In the genomic region with DNA sequence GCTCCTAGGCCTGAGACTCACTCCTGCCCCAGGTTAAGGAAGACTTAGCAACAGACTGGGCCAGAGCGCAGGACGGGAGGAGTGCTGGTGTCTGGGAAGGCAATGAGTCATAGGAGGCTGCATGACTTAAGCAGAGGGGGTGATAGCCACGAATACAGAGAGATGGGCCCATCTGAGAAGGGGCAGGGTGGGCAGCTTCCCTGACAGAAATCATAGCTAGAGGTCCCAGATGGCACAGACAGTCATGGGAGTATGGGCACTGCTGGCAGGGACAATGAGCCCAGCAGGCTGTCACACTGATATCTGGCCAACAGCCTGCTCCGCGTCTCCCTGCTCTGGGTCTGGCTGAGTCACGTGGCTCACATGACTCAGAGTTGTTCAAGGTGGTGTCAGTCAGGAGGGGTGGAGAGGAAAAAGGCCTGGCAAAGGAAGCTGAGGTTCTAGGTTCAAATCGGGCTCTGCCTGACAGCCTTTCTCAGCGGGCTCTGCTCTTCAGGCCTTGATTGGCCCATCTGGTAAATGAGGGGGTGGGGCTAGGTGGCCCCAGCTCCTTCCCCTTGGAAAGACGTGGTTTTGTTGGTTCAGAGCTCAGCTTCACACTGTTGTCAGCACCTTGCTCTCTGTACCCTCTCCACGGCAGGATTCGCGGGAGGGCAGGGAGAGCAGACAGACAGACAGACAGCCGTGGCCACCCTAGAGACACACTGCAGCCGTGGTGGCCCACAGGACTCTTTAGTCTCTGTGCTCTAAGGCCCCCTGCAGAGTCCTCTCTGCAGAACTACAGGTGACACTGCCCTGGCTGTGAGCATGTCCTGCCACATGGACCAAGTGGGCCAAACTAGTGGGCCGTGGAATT, we compare ENCODE assay signal across 8 cellular contexts. TPM values are rescaled to one million over a fixed set of nuclear protein-coding genes. Genes with fewer than 3 reads are reported as not detected.
DNase-seq lines count a peak whose midpoint lies in the region; FAIRE-seq and TF ChIP-seq lines count a peak whose summit lies in the region.

No MANE protein-coding gene starts in this region.

- no peak for FAIRE-seq in bronchial epithelial cell (lab: Jason Lieb, UNC)

- H3K27me3 ChIP-seq in bronchial epithelial cell (ENCODE audit: control insufficient read depth, insufficient read depth, low read length): no peaks in the 10 kb centered on the region

- peak overlapping the region; percentile 68 for H3K27ac ChIP-seq in temporal lobe (ENCODE audit: low read depth, low read length)

- in situ Hi-C loops in Caki2 (cut with HindIII; ENCODE audit: low pct_unique_long_range_greater_than_20kb, low sequenced_read_pairs): no loop called here

- H3K4me3 ChIP-seq in bronchial epithelial cell (ENCODE audit: low read depth, low read length): peak overlapping the region; percentile 8

- H3K36me3 ChIP-seq in bronchial epithelial cell (ENCODE audit: control insufficient read depth, insufficient read depth, low read length): peaks cover 15% of the 10 kb centered on the region

- TF ChIP-seq CTCF in bronchial epithelial cell (IDR thresholded peaks at IDR 0.05; ENCODE audit: insufficient read depth, low read length, severe bottlenecking): no peak

- DNase-seq in Caki2 (ENCODE audit: low read depth) (peak; percentile 94), NCI-H2171 treated with DMSO at 0.1 percent for 48 hours (lab: John Stamatoyannopoulos, UW) (peak; percentile 74), bronchial epithelial cell (ENCODE audit: low read depth) (peak; percentile 96), kidney tubule cell (ENCODE audit: low spot score) (peak; percentile 96), NCI-H2227 treated with DMSO at 0.1 percent for 48 hours (lab: John Stamatoyannopoulos, UW) (no peak), cortex of kidney (lab: John Stamatoyannopoulos, UW) (no peak)
- no peak for DNase-seq in effector CD4-positive, alpha-beta T cell

RNA-seq across cellular contexts. Expression of a gene that starts 47.8 kb away (rescaled TPM):
- not detected in 2 replicates for total RNA-seq in Caki2 (2014; rRNA removed; shearing (Covaris generic); ENCODE audit: low replicate concordance)
- total RNA-seq in bronchial epithelial cell (not detected in 2 replicates), temporal lobe (not detected)

Comparison
In these comparisons a context has a peak if more than half of its experiments do, and no peak if none do; other contexts are left out.
1. DNase-seq: peak in Caki2 (single experiment), NCI-H2171 treated with DMSO at 0.1 percent for 48 hours (single experiment), bronchial epithelial cell (single experiment) and kidney tubule cell (single experiment); none in NCI-H2227 treated with DMSO at 0.1 percent for 48 hours (single experiment), effector CD4-positive, alpha-beta T cell (single experiment) and cortex of kidney (single experiment).